In genomic region chr6:110357298-110357695, GRCh38 we compare ENCODE assay signal across 8 cellular contexts. TPM values are rescaled to one million over a fixed set of nuclear protein-coding genes. Genes with fewer than 3 reads are reported as not detected.
DNase-seq lines count a peak whose midpoint lies in the region; ATAC-seq lines count a peak whose summit lies in the region.

No MANE protein-coding gene starts in this region.

- ATAC-seq in GM21576 (IDR thresholded peaks at IDR 0.05; ENCODE audit: unreplicated experiment) = no peak

- H3K4me1 ChIP-seq in GM23248 (ENCODE audit: insufficient read depth) (peaks cover 3% of the 10 kb centered on the region; the same call in 1 of the 2 replicates), iPS DF 6.9 (ENCODE audit: control insufficient read depth, insufficient read depth, low read length) (peaks cover 5% of the 10 kb centered on the region; the same call in 1 of the 2 replicates), skeletal muscle satellite cell (ENCODE audit: control insufficient read depth, insufficient read depth, low read length) (peaks cover 5% of the 10 kb centered on the region)

- H3K27me3 ChIP-seq in GM23248 (replicated peaks; ENCODE audit: insufficient read depth) (peaks cover 26% of the 10 kb centered on the region), iPS DF 6.9 (ENCODE audit: control insufficient read depth, insufficient read depth, low read length) (peaks cover 9% of the 10 kb centered on the region; the same call in 1 of the 2 replicates), skeletal muscle satellite cell (ENCODE audit: control insufficient read depth, insufficient read depth, low read length) (peaks cover 74% of the 10 kb centered on the region)

- no peak overlapping the region for H3K27ac Mint-ChIP-seq in activated T-helper 1 cell treated with anti-CD3 and anti-CD28 coated beads, Interleukin-12 subunit alpha, Interleukin-12 subunit beta, Interleukin-2, Interleukin-4 antibody, amounts not matched to agents 30 ng/mL and 10 ng/mL and 1 ng/mL, durations not matched to agents 14 hours and 24 hours and 36 hours

- in situ Hi-C loops in GM23248 (cut with MboI) = no loop called here

- H3K27ac ChIP-seq in GM23248 (no peak overlapping the region), iPS DF 6.9 (ENCODE audit: low read length) (no peak overlapping the region)

- no peaks in the 10 kb centered on the region for H3K9me2 ChIP-seq in GM23248 (ENCODE audit: insufficient read depth)

- H3F3A ChIP-seq in GM23248 (ENCODE audit: insufficient read depth) = no peaks in the 10 kb centered on the region

- peaks cover 43% of the 10 kb centered on the region for H3K27me3 Mint-ChIP-seq in activated T-helper 1 cell treated with anti-CD3 and anti-CD28 coated beads, Interleukin-12 subunit alpha, Interleukin-12 subunit beta, Interleukin-2, Interleukin-4 antibody, amounts not matched to agents 30 ng/mL and 10 ng/mL and 1 ng/mL, durations not matched to agents 14 hours and 24 hours and 36 hours (ENCODE audit: insufficient read depth)

- H3K4me1 Mint-ChIP-seq in activated T-helper 1 cell treated with anti-CD3 and anti-CD28 coated beads, Interleukin-12 subunit alpha, Interleukin-12 subunit beta, Interleukin-2, Interleukin-4 antibody, amounts not matched to agents 30 ng/mL and 10 ng/mL and 1 ng/mL, durations not matched to agents 14 hours and 24 hours and 36 hours (ENCODE audit: low read depth) = no peaks in the 10 kb centered on the region

- no peak overlapping the region for H3K9ac ChIP-seq in GM23248
- no peak overlapping the region for H3K9ac ChIP-seq in skeletal muscle satellite cell (ENCODE audit: low read depth, low read length)

- H2AFZ ChIP-seq in GM23248 = peak overlapping the region; percentile 93

- intact Hi-C loops in activated T-helper 1 cell treated with anti-CD3 and anti-CD28 coated beads, Interleukin-12 subunit alpha, Interleukin-12 subunit beta, Interleukin-2, Interleukin-4 antibody, amounts not matched to agents 30 ng/mL and 10 ng/mL and 1 ng/mL, durations not matched to agents 14 hours and 24 hours and 36 hours (cut with micrococcal nuclease) = no loop called here

- H3K79me2 ChIP-seq in GM23248 (ENCODE audit: insufficient read depth) = no peaks in the 10 kb centered on the region

- no peaks in the 10 kb centered on the region for H3K9me3 ChIP-seq in GM23248 (ENCODE audit: low read depth)
- H3K9me3 ChIP-seq in iPS DF 6.9 (ENCODE audit: control insufficient read depth, insufficient read depth, low read length) = no peaks in the 10 kb centered on the region
- no peaks in the 10 kb centered on the region for H3K9me3 ChIP-seq in skeletal muscle satellite cell (replicated peaks; ENCODE audit: low read length)

- no peaks in the 10 kb centered on the region for H4K20me1 ChIP-seq in GM23248 (ENCODE audit: insufficient read depth)

- H3K9me3 Mint-ChIP-seq in activated T-helper 1 cell treated with anti-CD3 and anti-CD28 coated beads, Interleukin-12 subunit alpha, Interleukin-12 subunit beta, Interleukin-2, Interleukin-4 antibody, amounts not matched to agents 30 ng/mL and 10 ng/mL and 1 ng/mL, durations not matched to agents 14 hours and 24 hours and 36 hours = no peaks in the 10 kb centered on the region

- H3K36me3 ChIP-seq in GM23248 (ENCODE audit: low read depth) (no peaks in the 10 kb centered on the region), iPS DF 6.9 (ENCODE audit: control insufficient read depth, insufficient read depth, low read length) (no peaks in the 10 kb centered on the region), skeletal muscle satellite cell (ENCODE audit: insufficient read depth, low read length) (no peaks in the 10 kb centered on the region)

- no peak for DNase-seq in GM23248
- DNase-seq in activated T-helper 1 cell treated with anti-CD3 and anti-CD28 coated beads, Interleukin-12 subunit alpha, Interleukin-12 subunit beta, Interleukin-2, Interleukin-4 antibody, amounts not matched to agents 30 ng/mL and 10 ng/mL and 1 ng/mL, durations not matched to agents 14 hours and 24 hours and 36 hours (ENCODE audit: low spot score) = no peak
- no peak for DNase-seq in iPS DF 6.9 (ENCODE audit: low read depth, low spot score)
- no peak for DNase-seq in effector CD4-positive, alpha-beta T cell
- DNase-seq in NCI-H2227 (lab: John Stamatoyannopoulos, UW; ENCODE audit: unreplicated experiment) = no peak
- no peak for DNase-seq in NCI-H2196 (lab: John Stamatoyannopoulos, UW; ENCODE audit: unreplicated experiment)

- 7 to 14% methylated on average over 18 of the region's 18 CpGs for WGBS in GM23248 (ENCODE audit: low coverage in 1 of 2, low lambda C conversion rate in 2 of 2, missing lambda C conversion rate in 2 of 2), 2 experiments
- no CpG with 5 or more reads among the region's 18 CpGs for WGBS in iPS DF 6.9 (ENCODE audit: insufficient coverage, insufficient read length)

- no peaks in the 10 kb centered on the region for H3K36me3 Mint-ChIP-seq in activated T-helper 1 cell treated with anti-CD3 and anti-CD28 coated beads, Interleukin-12 subunit alpha, Interleukin-12 subunit beta, Interleukin-2, Interleukin-4 antibody, amounts not matched to agents 30 ng/mL and 10 ng/mL and 1 ng/mL, durations not matched to agents 14 hours and 24 hours and 36 hours (ENCODE audit: low read depth)

- H3K4me3 ChIP-seq in GM23248 (peak overlapping the region; percentile 72), iPS DF 6.9 (ENCODE audit: low read length) (peak overlapping the region; percentile 80; the same call in 1 of the 2 replicates), skeletal muscle satellite cell (ENCODE audit: low read length) (peak overlapping the region; percentile 62)

- H3K4me2 ChIP-seq in GM23248 (ENCODE audit: unreplicated experiment) (peak overlapping the region; percentile 89), skeletal muscle satellite cell (ENCODE audit: low read length) (peak overlapping the region; percentile 90)

- H3K4me3 Mint-ChIP-seq in activated T-helper 1 cell treated with anti-CD3 and anti-CD28 coated beads, Interleukin-12 subunit alpha, Interleukin-12 subunit beta, Interleukin-2, Interleukin-4 antibody, amounts not matched to agents 30 ng/mL and 10 ng/mL and 1 ng/mL, durations not matched to agents 14 hours and 24 hours and 36 hours = peak overlapping the region; percentile 69

RNA-seq across cellular contexts. Expression of gene METTL24, which starts 0.9 kb away (rescaled TPM):
- not detected in 2 replicates for total RNA-seq in GM23248 (2014; rRNA removed; shearing (Covaris generic))
- not detected in 2 replicates for polyA plus RNA-seq in GM23248 (2016; fragmentation: Nextera tagmentation; extraction: Ambion mirVana)
- not detected in 2 replicates for total RNA-seq in activated T-helper 1 cell treated with anti-CD3 and anti-CD28 coated beads, Interleukin-12 subunit alpha, Interleukin-12 subunit beta, Interleukin-2, Interleukin-4 antibody, amounts not matched to agents 30 ng/mL and 10 ng/mL and 1 ng/mL, durations not matched to agents 14 hours and 24 hours and 36 hours
- not detected in 2 replicates for total RNA-seq in skeletal muscle satellite cell (2012; rRNA removed)

RNA-seq across cellular contexts. Expression of gene DDO, which starts 58.1 kb away (rescaled TPM):
- total RNA-seq in GM23248 (2014; rRNA removed; shearing (Covaris generic)) = not detected in 2 replicates
- not detected in 2 replicates for polyA plus RNA-seq in GM23248 (2016; fragmentation: Nextera tagmentation; extraction: Ambion mirVana)
- total RNA-seq in activated T-helper 1 cell treated with anti-CD3 and anti-CD28 coated beads, Interleukin-12 subunit alpha, Interleukin-12 subunit beta, Interleukin-2, Interleukin-4 antibody, amounts not matched to agents 30 ng/mL and 10 ng/mL and 1 ng/mL, durations not matched to agents 14 hours and 24 hours and 36 hours = not detected in 2 replicates
- total RNA-seq in skeletal muscle satellite cell (2012; rRNA removed) = 0.22 and 1.0 TPM in 2 replicates
